In the genomic region with DNA sequence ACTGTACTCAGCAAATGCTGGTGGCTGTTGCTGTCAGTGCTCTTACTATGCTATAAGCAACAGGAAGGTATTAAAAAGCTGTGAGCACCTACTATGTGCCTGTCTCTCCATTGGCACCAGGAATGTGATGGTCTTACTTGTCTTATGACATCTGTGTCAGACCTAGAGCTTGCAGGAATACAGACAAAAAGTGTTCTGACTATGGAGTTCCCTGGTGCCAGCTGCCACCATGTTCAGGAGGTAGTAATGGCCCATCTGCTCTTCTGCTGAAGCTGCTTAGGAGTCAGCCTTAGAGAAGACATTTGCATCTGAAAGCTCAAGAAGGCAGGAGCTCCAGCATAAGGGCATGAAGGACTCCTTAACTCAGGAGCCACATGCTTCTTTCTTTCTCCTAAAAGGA, we compare ENCODE assay signal across 29 cellular contexts. TPM values are rescaled to one million over a fixed set of nuclear protein-coding genes. Genes with fewer than 3 reads are reported as not detected.
"Had no signal": no experiment of that assay in that cellular context is flagged by ENCODE, and none has a peak within 500 bp of the region (broad histone marks: within the 10 kb centered on the region; RNA-seq: fewer than 3 reads in every experiment).

No MANE protein-coding gene starts in this region.

- DNase-seq: activated B cell treated with CpG ODN at 0.5 μM for 24 hours; activated CD4-positive, alpha-beta T cell treated with anti-CD3 and anti-CD28 coated beads for 36 hours; activated CD8-positive, alpha-beta memory T cell treated with anti-CD3 and anti-CD28 coated beads, Interleukin-2, amount 10 ng/mL, durations not matched to agents 7 days and 5 days; activated CD8-positive, alpha-beta T cell treated with anti-CD3 and anti-CD28 coated beads, Interleukin-2, amount 10 ng/mL, durations not matched to agents 7 days and 5 days; activated naive CD4-positive, alpha-beta T cell; activated T-cell treated with anti-CD3 and anti-CD28 coated beads, Interleukin-2, amount 50 U/mL, for 48 hours; effector CD4-positive, alpha-beta T cell; gastrocnemius medialis; hippocampal formation; left cardiac atrium; mammary epithelial cell; ovary; sigmoid colon; small intestine; stimulated activated naive B cell treated with anti-CD40 and anti-IgM and Interleukin-4, amounts not matched to agents 10 μg/mL and 1 μg/mL and 100 μg/mL, for 72 hours; stomach; T-cell; transverse colon had no signal

- H3K4me3 Mint-ChIP-seq: activated B cell treated with CpG ODN at 0.5 μM for 24 hours; activated CD4-positive, alpha-beta T cell treated with anti-CD3 and anti-CD28 coated beads for 36 hours; activated CD8-positive, alpha-beta memory T cell treated with anti-CD3 and anti-CD28 coated beads, Interleukin-2, amount 10 ng/mL, durations not matched to agents 7 days and 5 days; activated CD8-positive, alpha-beta T cell treated with anti-CD3 and anti-CD28 coated beads, Interleukin-2, amount 10 ng/mL, durations not matched to agents 7 days and 5 days; nephron; stimulated activated naive B cell treated with anti-CD40 and anti-IgM and Interleukin-4, amounts not matched to agents 10 μg/mL and 1 μg/mL and 100 μg/mL, for 72 hours; T-cell; T-helper 2 cell treated with Interferon-gamma antibody and Interleukin-4, amounts not matched to agents 5 μg/mL and 100 μg/mL, for 36 hours had no signal

- H3K9me3 ChIP-seq: gastrocnemius medialis, neutrophil, ovary, sigmoid colon, stomach, transverse colon had no signal

- H3K36me3 ChIP-seq: gastrocnemius medialis, neutrophil, ovary, sigmoid colon, stomach, transverse colon had no signal

- ATAC-seq: activated CD4-positive, alpha-beta T cell treated with anti-CD3 and anti-CD28 coated beads for 36 hours; activated CD8-positive, alpha-beta memory T cell treated with anti-CD3 and anti-CD28 coated beads, Interleukin-2, amount 10 ng/mL, durations not matched to agents 7 days and 5 days; activated CD8-positive, alpha-beta T cell treated with anti-CD3 and anti-CD28 coated beads, Interleukin-2, amount 10 ng/mL, durations not matched to agents 7 days and 5 days; activated naive CD4-positive, alpha-beta T cell treated with anti-CD3 and anti-CD28 coated beads, Interleukin-2, amount 50 U/mL, for 72 hours; gastrocnemius medialis; left cardiac atrium; stimulated activated naive B cell treated with anti-CD40 and anti-IgM and Interleukin-4, amounts not matched to agents 10 μg/mL and 1 μg/mL and 100 μg/mL, for 72 hours; T-cell had no signal

- H3K4me3 ChIP-seq: gastrocnemius medialis, ovary, sigmoid colon, stomach, transverse colon had no signal

- H3K27ac Mint-ChIP-seq: activated B cell treated with CpG ODN at 0.5 μM for 24 hours; activated CD4-positive, alpha-beta T cell treated with anti-CD3 and anti-CD28 coated beads for 36 hours; activated CD8-positive, alpha-beta memory T cell treated with anti-CD3 and anti-CD28 coated beads, Interleukin-2, amount 10 ng/mL, durations not matched to agents 7 days and 5 days; activated CD8-positive, alpha-beta T cell treated with anti-CD3 and anti-CD28 coated beads, Interleukin-2, amount 10 ng/mL, durations not matched to agents 7 days and 5 days; activated naive CD4-positive, alpha-beta T cell treated with anti-CD3 and anti-CD28 coated beads, Interleukin-2, amount 50 U/mL, for 72 hours; activated T-helper 2 cell treated with anti-CD3 and anti-CD28 coated beads, Interferon-gamma antibody, Interleukin-2, Interleukin-4, amounts not matched to agents 10 μg/mL and 5 μg/mL and 100 μg/mL, durations not matched to agents 14 hours and 24 hours and 36 hours; progenitor cell of endocrine pancreas; stimulated activated naive B cell treated with anti-CD40 and anti-IgM and Interleukin-4, amounts not matched to agents 10 μg/mL and 1 μg/mL and 100 μg/mL, for 72 hours; T-helper 2 cell treated with Interferon-gamma antibody and Interleukin-4, amounts not matched to agents 5 μg/mL and 100 μg/mL, for 36 hours had no signal

- H3K27ac ChIP-seq: epithelial cell of prostate, neutrophil, ovary had no signal

- H3K9me3 Mint-ChIP-seq: activated T-helper 2 cell treated with anti-CD3 and anti-CD28 coated beads, Interferon-gamma antibody, Interleukin-2, Interleukin-4, amounts not matched to agents 10 μg/mL and 5 μg/mL and 100 μg/mL, durations not matched to agents 14 hours and 24 hours and 36 hours; nephron; T-helper 2 cell treated with Interferon-gamma antibody and Interleukin-4, amounts not matched to agents 5 μg/mL and 100 μg/mL, for 36 hours had no signal

- H3K36me3 Mint-ChIP-seq: activated naive CD4-positive, alpha-beta T cell treated with anti-CD3 and anti-CD28 coated beads, Interleukin-2, amount 50 U/mL, for 72 hours; stimulated activated naive B cell treated with anti-CD40 and anti-IgM and Interleukin-4, amounts not matched to agents 10 μg/mL and 1 μg/mL and 100 μg/mL, for 72 hours had no signal

- FAIRE-seq: endometrium, keratinocyte, small intestine, urothelium cell line had no signal

- H3K27me3 Mint-ChIP-seq: activated CD4-positive, alpha-beta T cell treated with anti-CD3 and anti-CD28 coated beads for 36 hours; activated CD8-positive, alpha-beta memory T cell treated with anti-CD3 and anti-CD28 coated beads, Interleukin-2, amount 10 ng/mL, durations not matched to agents 7 days and 5 days; T-cell had no signal

- H3K27me3 ChIP-seq: gastrocnemius medialis, ovary, sigmoid colon, stomach, transverse colon had no signal

RNA-seq across cellular contexts. Expression of gene MAB21L3, which starts 52.3 kb away (rescaled TPM):
- total RNA-seq: activated B cell treated with CpG ODN at 0.5 μM for 24 hours; activated CD4-positive, alpha-beta T cell treated with anti-CD3 and anti-CD28 coated beads for 36 hours; activated CD8-positive, alpha-beta memory T cell treated with anti-CD3 and anti-CD28 coated beads, Interleukin-2, amount 10 ng/mL, durations not matched to agents 7 days and 5 days; activated CD8-positive, alpha-beta T cell treated with anti-CD3 and anti-CD28 coated beads, Interleukin-2, amount 10 ng/mL, durations not matched to agents 7 days and 5 days; activated naive CD4-positive, alpha-beta T cell treated with anti-CD3 and anti-CD28 coated beads, Interleukin-2, amount 50 U/mL, for 72 hours; activated T-helper 2 cell treated with anti-CD3 and anti-CD28 coated beads, Interferon-gamma antibody, Interleukin-2, Interleukin-4, amounts not matched to agents 10 μg/mL and 5 μg/mL and 100 μg/mL, durations not matched to agents 14 hours and 24 hours and 36 hours; mucosa of gallbladder; ovary; progenitor cell of endocrine pancreas; T-cell had no signal
- polyA plus RNA-seq: ovary had no signal
